11 cellular contexts compared by ENCODE assay signal in genomic region chr1:228478912-228479665, GRCh38. TPM values are rescaled to one million over a fixed set of nuclear protein-coding genes. Genes with fewer than 3 reads are reported as not detected.
DNase-seq lines count a peak whose midpoint lies in the region; ATAC-seq, FAIRE-seq and TF ChIP-seq lines count a peak whose summit lies in the region.
"Had no signal": no experiment of that assay in that cellular context is flagged by ENCODE, and none has a peak within 500 bp of the region (broad histone marks: within the 10 kb centered on the region; RNA-seq: fewer than 3 reads in every experiment).

No MANE protein-coding gene starts in this region.

- H3K27ac ChIP-seq in CD4-positive, CD25-positive, alpha-beta regulatory T cell (ENCODE audit: insufficient read depth, low read length, poor library complexity, severe bottlenecking): peak overlapping the region; percentile 66
- H3K27ac ChIP-seq in hepatocyte (no peak overlapping the region), kidney (ENCODE audit: low read depth in 2 of 2, low read length in 2 of 2) (no peak overlapping the region)
- H3K27ac ChIP-seq: RWPE1 had no signal

- H3K27me3 Mint-ChIP-seq in CD4-positive, CD25-positive, alpha-beta regulatory T cell: no peaks in the 10 kb centered on the region

- peaks cover 8 to 30% (median 17%) of the 10 kb centered on the region in 4 donors for H3K4me1 Mint-ChIP-seq in CD4-positive, CD25-positive, alpha-beta regulatory T cell

- no peaks in the 10 kb centered on the region for H3K36me3 ChIP-seq in CD4-positive, CD25-positive, alpha-beta regulatory T cell (ENCODE audit: control insufficient read depth, insufficient read depth, low read length)
- no peaks in the 10 kb centered on the region for H3K36me3 ChIP-seq in hepatocyte (replicated peaks; ENCODE audit: insufficient read depth, low read depth)
- no peaks in the 10 kb centered on the region for H3K36me3 ChIP-seq in kidney (ENCODE audit: control insufficient read depth in 1 of 2, insufficient read depth in 2 of 2, low read length in 2 of 2)

- ATAC-seq in CD4-positive, CD25-positive, alpha-beta regulatory T cell (ENCODE audit: low read depth in 2 of 2): peak; percentile 25 to 34
- ATAC-seq in GM21360 (IDR thresholded peaks at IDR 0.05; ENCODE audit: unreplicated experiment) (peak; percentile 46), GM21717 (IDR thresholded peaks at IDR 0.05; ENCODE audit: unreplicated experiment) (no peak), GM18873 (IDR thresholded peaks at IDR 0.05; ENCODE audit: low FRiP score, unreplicated experiment) (no peak)

- H3K9me3 ChIP-seq in CD4-positive, CD25-positive, alpha-beta regulatory T cell (ENCODE audit: control insufficient read depth in 2 of 2, low read length in 2 of 2): no peaks in the 10 kb centered on the region
- H3K9me3 ChIP-seq in hepatocyte (ENCODE audit: low read depth): no peaks in the 10 kb centered on the region
- H3K9me3 ChIP-seq in kidney (ENCODE audit: control insufficient read depth in 1 of 2, low read length in 2 of 2): no peaks in the 10 kb centered on the region

- no peaks in the 10 kb centered on the region for H4K20me1 ChIP-seq in hepatocyte (ENCODE audit: insufficient read depth, poor library complexity, severe bottlenecking)

- no peak overlapping the region for H2AFZ ChIP-seq in hepatocyte

- H3K27ac Mint-ChIP-seq in CD4-positive, CD25-positive, alpha-beta regulatory T cell: peak overlapping the region in 2 of 3 donors; percentile 72 to 86

- WGBS in hepatocyte (ENCODE audit: low lambda C conversion rate, missing lambda C conversion rate): 58% methylated on average over 9 of the region's 9 CpGs

- peaks cover 20% of the 10 kb centered on the region for H3K4me1 ChIP-seq in CD4-positive, CD25-positive, alpha-beta regulatory T cell (ENCODE audit: control insufficient read depth, insufficient read depth, low read length, poor library complexity, severe bottlenecking)
- H3K4me1 ChIP-seq in hepatocyte (ENCODE audit: insufficient read depth) (peaks cover 4% of the 10 kb centered on the region), kidney (ENCODE audit: control insufficient read depth in 1 of 2, insufficient read depth in 1 of 2, low read depth in 1 of 2, low read length in 2 of 2) (no peaks in the 10 kb centered on the region)

- no peak for DNase-seq in CD4-positive, CD25-positive, alpha-beta regulatory T cell
- DNase-seq in NOMO-1 treated with dmso at 0.1 percent for 144 hours (lab: John Stamatoyannopoulos, UW; ENCODE audit: unreplicated experiment) (peak; percentile 37), hepatocyte (ENCODE audit: low spot score) (no peak), kidney (no peak)
- DNase-seq in stimulated activated naive CD4-positive, alpha-beta T cell treated with Interleukin-2 at 50 U/mL for 16 hours (lab: John Stamatoyannopoulos, UW): no peak
- DNase-seq: stimulated activated CD4-positive, alpha-beta T cell treated with anti-CD3 and anti-CD28 coated beads, Interleukin-15, amount 100 ng/mL, for 24 hours had no signal

- TF ChIP-seq CTCF in hepatocyte (IDR thresholded peaks at IDR 0.05; ENCODE audit: poor library complexity) (no peak), kidney (IDR thresholded peaks at IDR 0.05; ENCODE audit: borderline replicate concordance, extremely low read depth, insufficient read depth) (no peak)

- no peaks in the 10 kb centered on the region for H3K36me3 Mint-ChIP-seq in CD4-positive, CD25-positive, alpha-beta regulatory T cell

- no peaks in the 10 kb centered on the region for H3K79me2 ChIP-seq in hepatocyte

- peak overlapping the region; percentile 11 to 77 (median 68) for H3K4me3 Mint-ChIP-seq in CD4-positive, CD25-positive, alpha-beta regulatory T cell

- no peak overlapping the region for H3K9ac ChIP-seq in kidney (ENCODE audit: low read length in 2 of 2)

- peak overlapping the region; percentile 37 for H3K4me2 ChIP-seq in hepatocyte

- H3K9me2 ChIP-seq in hepatocyte (replicated peaks; ENCODE audit: insufficient read depth): no peaks in the 10 kb centered on the region

- no peak for FAIRE-seq in kidney (lab: Jason Lieb, UNC)
- FAIRE-seq: astrocyte had no signal

- no peaks in the 10 kb centered on the region for H3K27me3 ChIP-seq in CD4-positive, CD25-positive, alpha-beta regulatory T cell (ENCODE audit: control insufficient read depth, insufficient read depth, low read length)
- H3K27me3 ChIP-seq in hepatocyte: no peaks in the 10 kb centered on the region

- intact Hi-C loops in kidney (cut with DNase I): no loop called here

- peak overlapping the region; percentile 41 for H3K4me3 ChIP-seq in CD4-positive, CD25-positive, alpha-beta regulatory T cell (ENCODE audit: low read depth, low read length)
- H3K4me3 ChIP-seq in hepatocyte (no peak overlapping the region), kidney (ENCODE audit: low read length in 2 of 2) (no peak overlapping the region)

- no peaks in the 10 kb centered on the region for H3K9me3 Mint-ChIP-seq in CD4-positive, CD25-positive, alpha-beta regulatory T cell

RNA-seq across cellular contexts. Expression of gene RNF187, which starts 8.1 kb away (rescaled TPM):
- 59.0 TPM for total RNA-seq in CD4-positive, CD25-positive, alpha-beta regulatory T cell
- 10 to 100 TPM; 16.1 to 49.7 (median 30.2) TPM for polyA plus RNA-seq in CD4-positive, CD25-positive, alpha-beta regulatory T cell
- total RNA-seq in hepatocyte (39.5 and 52.4 TPM in 2 replicates), kidney (137 TPM)
- polyA plus RNA-seq in hepatocyte (124 and 135 TPM in 2 replicates), kidney (ENCODE audit: insufficient read depth, low read depth, low replicate concordance) (85.2 TPM)

Comparison
In these comparisons a context has a peak if more than half of its experiments do, and no peak if none do; other contexts are left out.
1. ATAC-seq: peak in CD4-positive, CD25-positive, alpha-beta regulatory T cell (2 of 2) and GM21360 (single experiment); none in GM21717 (single experiment) and GM18873 (single experiment).